Comparison of ENCODE assay signal across 8 cellular contexts in genomic region chr1:19445417-19446342, GRCh38. TPM values are rescaled to one million over a fixed set of nuclear protein-coding genes. Genes with fewer than 3 reads are reported as not detected.
DNase-seq lines count a peak whose midpoint lies in the region; ATAC-seq and TF ChIP-seq lines count a peak whose summit lies in the region.

No MANE protein-coding gene starts in this region.

- H3K27me3 ChIP-seq in A673 (replicated peaks; ENCODE audit: insufficient read depth, low read depth, low read length, poor library complexity), result no peaks in the 10 kb centered on the region
- H3K27me3 ChIP-seq in adrenal gland, result no peaks in the 10 kb centered on the region
- H3K27me3 ChIP-seq in transverse colon, result no peaks in the 10 kb centered on the region

- no peaks in the 10 kb centered on the region for H3K9me3 ChIP-seq in A673 (ENCODE audit: low read depth, low read length, poor library complexity, severe bottlenecking)
- H3K9me3 ChIP-seq in adrenal gland (replicated peaks in 1 of 3), result no peaks in the 10 kb centered on the region
- H3K9me3 ChIP-seq in transverse colon, result no peaks in the 10 kb centered on the region

- H3K27ac ChIP-seq in A673 (ENCODE audit: low read depth, low read length, poor library complexity, severe bottlenecking), result no peak overlapping the region
- peak overlapping the region; percentile 3 to 76 (median 50) for H3K27ac ChIP-seq in adrenal gland
- peak overlapping the region; percentile 80 to 93 (median 82) for H3K27ac ChIP-seq in transverse colon

- H3K36me3 ChIP-seq in A673 (ENCODE audit: insufficient read depth, low read length, poor library complexity, severe bottlenecking), result peaks cover 3% of the 10 kb centered on the region
- H3K36me3 ChIP-seq in adrenal gland (replicated peaks in 1 of 2), result no peaks in the 10 kb centered on the region
- H3K36me3 ChIP-seq in transverse colon, result no peaks in the 10 kb centered on the region

- TF ChIP-seq CTCF in A673 (conservative IDR thresholded peaks at IDR 0.05; ENCODE audit: low read depth, low read length) (peak; percentile 33; the same call in 1 of the 2 replicates), adrenal gland (IDR thresholded peaks at IDR 0.05) (peak; percentile 13 to 45 (median 36)), transverse colon (IDR thresholded peaks at IDR 0.05) (peak; percentile 17 to 49 (median 20))

- TF ChIP-seq EP300 in transverse colon (IDR thresholded peaks at IDR 0.05; ENCODE audit: low read depth), result no peak

- DNase-seq in A673 (ENCODE audit: low spot score) (no peak), HCEC 1CT (peak; percentile 70), adrenal gland (peak in 3 of 7 donors; percentile 31 to 56 (median 47)), kidney tubule cell (ENCODE audit: low spot score) (peak; percentile 55), transverse colon (no peak), NCI-H1694 treated with DMSO at 0.1 percent for 48 hours (lab: John Stamatoyannopoulos, UW) (no peak)
- DNase-seq in effector CD8-positive, alpha-beta T cell (lab: John Stamatoyannopoulos, UW), result no peak

- H3K4me3 ChIP-seq in A673 (ENCODE audit: low read depth, low read length, poor library complexity, severe bottlenecking) (no peak overlapping the region), adrenal gland (no peak overlapping the region), transverse colon (no peak overlapping the region)

- H3K4me1 ChIP-seq in A673 (ENCODE audit: insufficient read depth, low read length, poor library complexity, severe bottlenecking) (peaks cover 41% of the 10 kb centered on the region), adrenal gland (replicated peaks in 1 of 2) (peaks cover 46 to 71% of the 10 kb centered on the region in 2 donors), transverse colon (peaks cover 43 to 96% (median 56%) of the 10 kb centered on the region in 4 donors)

- POLR2A ChIA-PET in A673 (lab: Charles Lee; ENCODE audit: low non-redundant PET), result no interaction called here

- 18 to 41% (median 33%) methylated on average over 13 of the region's 13 CpGs for WGBS in adrenal gland, 4 donors
- 54 to 57% methylated on average over 12 to 13 of the region's 13 CpGs for WGBS in transverse colon (ENCODE audit: low coverage in 1 of 2), 2 donors

- intact Hi-C loops in A673 (cut with micrococcal nuclease; ENCODE audit: unreplicated experiment), result no loop called here
- intact Hi-C loops in adrenal gland (cut with DNase I), result no loop called here
- intact Hi-C loops in transverse colon (cut with DNase I; ENCODE audit: low total_unique reads), result no loop called here

- TF ChIP-seq POLR2A in adrenal gland (IDR thresholded peaks at IDR 0.05) (no peak), transverse colon (IDR thresholded peaks at IDR 0.05) (no peak)

- ATAC-seq in HG02623 (IDR thresholded peaks at IDR 0.05; ENCODE audit: unreplicated experiment), result no peak

- no TSS peak for BruUV-seq in A673 (replicated peaks; lab: Mats Ljungman, UMichigan)

- CTCF ChIA-PET in A673 (lab: Charles Lee), result no interaction called here

- in situ Hi-C loops in transverse colon (cut with MboI; ENCODE audit: low pct_ligation_motif_present in 1 of 4, low pct_unique_long_range_greater_than_20kb in 1 of 4, low sequenced_read_pairs in 3 of 4), result no loop called here

RNA-seq across cellular contexts. Expression of gene CAPZB, which starts 39.7 kb away (rescaled TPM):
- total RNA-seq in A673 (2021), result 206 and 214 TPM in 2 replicates
- 100 to 1,000 TPM; 110 to 386 (median 204) TPM for total RNA-seq in adrenal gland
- 100 to 1,000 TPM; 156 to 314 (median 171) TPM for polyA plus RNA-seq in adrenal gland
- total RNA-seq in transverse colon, result 100 to 1,000 TPM; 127 to 404 (median 136) TPM

Comparison
In these comparisons a context has a peak if more than half of its experiments do, and no peak if none do; other contexts are left out.
1. DNase-seq: peak in HCEC 1CT (single experiment) and kidney tubule cell (single experiment); none in A673 (single experiment), transverse colon (single experiment), effector CD8-positive, alpha-beta T cell (single experiment) and NCI-H1694 treated with DMSO at 0.1 percent for 48 hours (single experiment).
2. Peak in every context shown above with its lines, with median percentiles within 50 percentile points of each other: CTCF ChIP-seq.